Comparison of ENCODE assay signal across 19 cellular contexts in genomic region chr5:124868661-124869060, GRCh38.
DNase-seq lines count a peak whose midpoint lies in the region; ATAC-seq and TF ChIP-seq lines count a peak whose summit lies in the region.
"Had no signal": no experiment of that assay in that cellular context is flagged by ENCODE, and none has a peak within 500 bp of the region (broad histone marks: within the 10 kb centered on the region; RNA-seq: fewer than 3 reads in every experiment).

No MANE protein-coding gene starts in this region.

- H3K18ac ChIP-seq in IMR-90 (ENCODE audit: low read depth, low read length) = 0 out of 2 replicates have a peak overlapping the region, but pooled peaks have one; percentile 34

- H3K4me3 ChIP-seq in IMR-90 (ENCODE audit: insufficient read depth, low read depth, low read length) = no peak overlapping the region
- no peak overlapping the region for H3K4me3 ChIP-seq in left lung
- H3K4me3 ChIP-seq in parathyroid adenoma (ENCODE audit: low read depth, low read length) = no peak overlapping the region
- H3K4me3 ChIP-seq: GM23338 had no signal

- TF ChIP-seq RAD21 in IMR-90 (IDR thresholded peaks at IDR 0.05; ENCODE audit: low read length) = no peak

- H4K91ac ChIP-seq in IMR-90 (ENCODE audit: insufficient read depth, low read depth, low read length) = no peak overlapping the region

- H3K4ac ChIP-seq in IMR-90 (ENCODE audit: low read depth, low read length) = no peak overlapping the region

- H2BK120ac ChIP-seq in IMR-90 (ENCODE audit: low read depth, low read length) = no peak overlapping the region

- H3K4me1 Mint-ChIP-seq in chondrocyte (ENCODE audit: low read depth) = peaks cover 75% of the 10 kb centered on the region
- H3K4me1 Mint-ChIP-seq in effector memory CD8-positive, alpha-beta T cell (ENCODE audit: low read depth in 2 of 2) = no peaks in the 10 kb centered on the region

- TF ChIP-seq POLR2A in IMR-90 (IDR thresholded peaks at IDR 0.05; ENCODE audit: low read depth, low read length) (no peak), GM18505 (IDR thresholded peaks at IDR 0.05; ENCODE audit: borderline replicate concordance, extremely low read depth, insufficient read depth, insufficient read length) (no peak)

- H2AK9ac ChIP-seq in IMR-90 (replicated peaks; ENCODE audit: low read depth, low read length, poor library complexity) = no peak overlapping the region

- H3K27ac ChIP-seq in IMR-90 (ENCODE audit: insufficient read depth, low read length) (no peak overlapping the region), left lung (peak overlapping the region in 1 of 2 donors; percentile 16), parathyroid adenoma (no peak overlapping the region)
- H3K27ac ChIP-seq: C4-2B had no signal

- H3K9ac ChIP-seq in IMR-90 (ENCODE audit: low read depth, low read length) (no peak overlapping the region), parathyroid adenoma (no peak overlapping the region)

- dilution Hi-C loops in IMR-90 (cut with HindIII; ENCODE audit: low sequenced_read_pairs, unreplicated experiment) = no loop called here

- no peak overlapping the region for H2BK5ac ChIP-seq in IMR-90 (ENCODE audit: low read depth, low read length, poor library complexity, severe bottlenecking)

- H3K27me3 ChIP-seq in IMR-90 (ENCODE audit: control insufficient read depth, insufficient read depth, low read length) (no peaks in the 10 kb centered on the region), left lung (no peaks in the 10 kb centered on the region), parathyroid adenoma (ENCODE audit: control insufficient read depth, insufficient read depth, low read length) (no peaks in the 10 kb centered on the region)

- H3K79me2 ChIP-seq in parathyroid adenoma = no peaks in the 10 kb centered on the region

- no peaks in the 10 kb centered on the region for H4K20me1 ChIP-seq in IMR-90 (ENCODE audit: insufficient read depth, low read length)

- no peaks in the 10 kb centered on the region for H3K79me1 ChIP-seq in IMR-90 (ENCODE audit: low read depth in 1 of 2, low read length in 2 of 2)

- no peak overlapping the region for H3K4me3 Mint-ChIP-seq in chondrocyte (ENCODE audit: unreplicated experiment)
- no peak overlapping the region for H3K4me3 Mint-ChIP-seq in effector memory CD8-positive, alpha-beta T cell
- H3K4me3 Mint-ChIP-seq: GM23338, IgD-negative memory B cell had no signal

- H3K4me2 ChIP-seq in IMR-90 (ENCODE audit: low read depth, low read length) = no peak overlapping the region
- H3K4me2 ChIP-seq in parathyroid adenoma (ENCODE audit: low read length) = no peak overlapping the region
- H3K4me2 ChIP-seq: GM23338 had no signal

- CTCF ChIA-PET in IMR-90 (lab: Yijun Ruan, JAX) = interaction anchor here (1.0 kb wide), 1 partner anchor 15 kb away, joined by 3 read pairs; no protein-coding TSS in a partner anchor

- TF ChIP-seq CTCF in IMR-90 (conservative IDR thresholded peaks at IDR 0.05; ENCODE audit: low read depth, low read length) (no peak), chondrocyte (IDR thresholded peaks at IDR 0.05) (no peak), left lung (IDR thresholded peaks at IDR 0.05) (no peak), parathyroid adenoma (IDR thresholded peaks at IDR 0.05) (no peak)

- no peak overlapping the region for H2BK20ac ChIP-seq in IMR-90 (ENCODE audit: low read depth, low read length)

- H3K56ac ChIP-seq in IMR-90 (ENCODE audit: extremely low read depth, insufficient read depth, low read length) = no peak overlapping the region

- H3K23ac ChIP-seq in IMR-90 (ENCODE audit: low read depth, low read length) = no peak overlapping the region

- POLR2A ChIA-PET in IMR-90 (lab: Charles Lee; ENCODE audit: unreplicated experiment) = no interaction called here

- in situ Hi-C loops in IMR-90 (cut with MboI; ENCODE audit: low sequenced_read_pairs) = no loop called here

- H3K4me1 ChIP-seq in IMR-90 (ENCODE audit: control insufficient read depth, insufficient read depth, low read length) (peaks cover 4% of the 10 kb centered on the region), left lung (peaks cover 13 to 48% of the 10 kb centered on the region in 2 donors), parathyroid adenoma (peaks cover 12% of the 10 kb centered on the region)

- no peaks in the 10 kb centered on the region for H3K9me3 Mint-ChIP-seq in chondrocyte (ENCODE audit: low read depth)
- peaks cover 8 to 9% of the 10 kb centered on the region in 2 donors for H3K9me3 Mint-ChIP-seq in effector memory CD8-positive, alpha-beta T cell

- no peak overlapping the region for H3K14ac ChIP-seq in IMR-90 (replicated peaks; ENCODE audit: low read depth, low read length)

- peak overlapping the region; percentile 43 for H3K27ac Mint-ChIP-seq in chondrocyte (ENCODE audit: unreplicated experiment)
- H3K27ac Mint-ChIP-seq in effector memory CD8-positive, alpha-beta T cell = no peak overlapping the region
- H3K27ac Mint-ChIP-seq: GM23338, IgD-negative memory B cell had no signal

- WGBS in IMR-90 (ENCODE audit: extremely low coverage in 2 of 2, insufficient read length in 1 of 2), 2 experiments = no CpG with 5 or more reads among the region's 2 CpGs

- intact Hi-C loops in IMR-90 (cut with micrococcal nuclease) (no loop called here), left lung (cut with DNase I) (no loop called here)

- ATAC-seq in IMR-90 (ENCODE audit: low read depth) (no peak), left lung (peak; percentile 35), GM21360 (IDR thresholded peaks at IDR 0.05; ENCODE audit: unreplicated experiment) (no peak), GM18505 (IDR thresholded peaks at IDR 0.05; ENCODE audit: unreplicated experiment) (no peak)
- ATAC-seq in effector memory CD8-positive, alpha-beta T cell (replicated peaks) = no peak
- ATAC-seq: GM23338, HCT116 had no signal

- DNase-seq in IMR-90 (no peak), chondrocyte (ENCODE audit: low spot score) (no peak), left lung (no peak), mucosa of gallbladder (ENCODE audit: low spot score) (no peak)
- DNase-seq in effector memory CD8-positive, alpha-beta T cell = no peak
- DNase-seq: COR-L47, DMS153, Kasumi-1, NCI-H187, NCI-H345, NCI-H69, SHP77 treated with DMSO at 0.1 percent for 48 hours had no signal

- BruUV-seq in IMR-90 (replicated peaks; lab: Mats Ljungman, UMichigan) = no TSS peak

- H3K36me3 ChIP-seq in IMR-90 (ENCODE audit: control insufficient read depth, insufficient read depth, low read length) (no peaks in the 10 kb centered on the region), left lung (no peaks in the 10 kb centered on the region), parathyroid adenoma (ENCODE audit: control insufficient read depth, insufficient read depth, low read length) (no peaks in the 10 kb centered on the region)

- no peak overlapping the region for H2AFZ ChIP-seq in IMR-90 (replicated peaks; ENCODE audit: low read length, poor library complexity)
- peak overlapping the region; percentile 5 for H2AFZ ChIP-seq in parathyroid adenoma

- H3K27me3 Mint-ChIP-seq in chondrocyte (ENCODE audit: low read depth) = no peaks in the 10 kb centered on the region
- H3K27me3 Mint-ChIP-seq in effector memory CD8-positive, alpha-beta T cell = no peaks in the 10 kb centered on the region
- H3K27me3 Mint-ChIP-seq: IgD-negative memory B cell had no signal

- H4K5ac ChIP-seq in IMR-90 (ENCODE audit: low read depth, low read length) = no peak overlapping the region

- H2BK15ac ChIP-seq in IMR-90 (ENCODE audit: low read depth, low read length) = no peak overlapping the region

- no peaks in the 10 kb centered on the region for H3K36me3 Mint-ChIP-seq in chondrocyte (ENCODE audit: low read depth)
- H3K36me3 Mint-ChIP-seq in effector memory CD8-positive, alpha-beta T cell (ENCODE audit: insufficient read depth) = no peaks in the 10 kb centered on the region
- H3K36me3 Mint-ChIP-seq: IgD-negative memory B cell had no signal

- no peak overlapping the region for H4K8ac ChIP-seq in IMR-90 (ENCODE audit: low read depth in 2 of 2, low read length in 2 of 2)

- H2AK5ac ChIP-seq in IMR-90 (ENCODE audit: low read depth, low read length) = no peak overlapping the region

- peaks cover 2% of the 10 kb centered on the region; the same call in 1 of the 2 replicates for H3K9me3 ChIP-seq in IMR-90 (ENCODE audit: control insufficient read depth, insufficient read depth, low read length)
- H3K9me3 ChIP-seq in left lung = no peaks in the 10 kb centered on the region
- no peaks in the 10 kb centered on the region for H3K9me3 ChIP-seq in parathyroid adenoma (ENCODE audit: control insufficient read depth, low read length)

- H3K9me1 ChIP-seq in IMR-90 (ENCODE audit: insufficient read depth, low read length) = no peaks in the 10 kb centered on the region

TF ChIP-seq in IMR-90, 13 proteins besides CTCF, POLR2A, EP300 and RAD21:
- TF ChIP-seq RFX5 (IDR thresholded peaks at IDR 0.05; ENCODE audit: low read depth, low read length) (no peak), ELK1 (IDR thresholded peaks at IDR 0.05; ENCODE audit: borderline replicate concordance, low read depth, low read length) (no peak), CEBPB (IDR thresholded peaks at IDR 0.05; ENCODE audit: low read depth, low read length) (no peak), MAFK (IDR thresholded peaks at IDR 0.05; ENCODE audit: low read depth, low read length) (no peak), MXI1 (IDR thresholded peaks at IDR 0.05; ENCODE audit: borderline replicate concordance, low read depth, low read length) (no peak)
TF ChIP-seq in IMR-90: peak in this region for 0.
